32 cellular contexts compared by ENCODE assay signal in genomic region chr1:117244971-117245370, GRCh38. TPM values are rescaled to one million over a fixed set of nuclear protein-coding genes. Genes with fewer than 3 reads are reported as not detected.
"Had no signal": no experiment of that assay in that cellular context is flagged by ENCODE, and none has a peak within 500 bp of the region (broad histone marks: within the 10 kb centered on the region; RNA-seq: fewer than 3 reads in every experiment).

No MANE protein-coding gene starts in this region.

- H3K4me1 Mint-ChIP-seq: activated CD4-positive, alpha-beta memory T cell treated with anti-CD3 and anti-CD28 coated beads, Interleukin-2, amount 10 ng/mL, durations not matched to agents 7 days and 5 days; activated CD8-positive, alpha-beta memory T cell treated with anti-CD3 and anti-CD28 coated beads, Interleukin-2, amount 10 ng/mL, durations not matched to agents 7 days and 5 days; activated naive CD8-positive, alpha-beta T cell treated with anti-CD3 and anti-CD28 coated beads for 36 hours had no signal

- ATAC-seq: activated CD8-positive, alpha-beta memory T cell treated with anti-CD3 and anti-CD28 coated beads, Interleukin-2, amount 10 ng/mL, durations not matched to agents 7 days and 5 days; WTC11 had no signal

- H3K9me3 Mint-ChIP-seq: activated CD4-positive, alpha-beta memory T cell treated with anti-CD3 and anti-CD28 coated beads, Interleukin-2, amount 10 ng/mL, durations not matched to agents 7 days and 5 days; activated naive CD8-positive, alpha-beta T cell treated with anti-CD3 and anti-CD28 coated beads for 36 hours; T-helper 1 cell treated with Interleukin-12 subunit alpha and Interleukin-12 subunit beta and Interleukin-4 antibody, amounts not matched to agents 30 μg/mL and 1 μg/mL, for 36 hours; T-helper 2 cell treated with Interferon-gamma antibody and Interleukin-4, amounts not matched to agents 5 μg/mL and 100 μg/mL, for 36 hours had no signal

- H3K4me3 Mint-ChIP-seq: activated CD4-positive, alpha-beta memory T cell treated with anti-CD3 and anti-CD28 coated beads, Interleukin-2, amount 10 ng/mL, durations not matched to agents 7 days and 5 days; activated CD8-positive, alpha-beta memory T cell treated with anti-CD3 and anti-CD28 coated beads, Interleukin-2, amount 10 ng/mL, durations not matched to agents 7 days and 5 days; activated naive CD8-positive, alpha-beta T cell treated with anti-CD3 and anti-CD28 coated beads for 36 hours; T-helper 1 cell treated with Interleukin-12 subunit alpha and Interleukin-12 subunit beta and Interleukin-4 antibody, amounts not matched to agents 30 μg/mL and 1 μg/mL, for 36 hours; T-helper 2 cell treated with Interferon-gamma antibody and Interleukin-4, amounts not matched to agents 5 μg/mL and 100 μg/mL, for 36 hours; WTC11 had no signal

- H3K27ac Mint-ChIP-seq: activated CD4-positive, alpha-beta memory T cell treated with anti-CD3 and anti-CD28 coated beads, Interleukin-2, amount 10 ng/mL, durations not matched to agents 7 days and 5 days; activated CD8-positive, alpha-beta memory T cell treated with anti-CD3 and anti-CD28 coated beads, Interleukin-2, amount 10 ng/mL, durations not matched to agents 7 days and 5 days; activated naive CD8-positive, alpha-beta T cell treated with anti-CD3 and anti-CD28 coated beads for 36 hours; T-helper 1 cell treated with Interleukin-12 subunit alpha and Interleukin-12 subunit beta and Interleukin-4 antibody, amounts not matched to agents 30 μg/mL and 1 μg/mL, for 36 hours; T-helper 2 cell treated with Interferon-gamma antibody and Interleukin-4, amounts not matched to agents 5 μg/mL and 100 μg/mL, for 36 hours; WTC11 had no signal

- H3K36me3 Mint-ChIP-seq: activated CD8-positive, alpha-beta memory T cell treated with anti-CD3 and anti-CD28 coated beads, Interleukin-2, amount 10 ng/mL, durations not matched to agents 7 days and 5 days; activated naive CD8-positive, alpha-beta T cell treated with anti-CD3 and anti-CD28 coated beads for 36 hours; WTC11 had no signal

- DNase-seq: activated CD4-positive, alpha-beta memory T cell treated with anti-CD3 and anti-CD28 coated beads, Interleukin-2, amount 10 ng/mL, durations not matched to agents 7 days and 5 days; activated CD4-positive, alpha-beta T cell treated with anti-CD3 and anti-CD28 coated beads for 4 hours; activated CD4-positive, CD25-positive, alpha-beta regulatory T cell treated with anti-CD3 and anti-CD28 coated beads, Interleukin-2, amount 50 U/mL, for 72 hours; activated CD8-positive, alpha-beta memory T cell treated with anti-CD3 and anti-CD28 coated beads for 24 hours; activated CD8-positive, alpha-beta memory T cell treated with anti-CD3 and anti-CD28 coated beads, Interleukin-2, amount 10 ng/mL, durations not matched to agents 7 days and 5 days; activated CD8-positive, alpha-beta memory T cell treated with anti-CD3 and anti-CD28 coated beads, Interleukin-2, amount 50 U/mL, for 48 hours; activated effector memory CD4-positive, alpha-beta T cell treated with anti-CD3 and anti-CD28 coated beads, Interleukin-2, amount 50 U/mL, for 16 hours; activated naive CD4-positive, alpha-beta T cell; activated naive CD4-positive, alpha-beta T cell treated with anti-CD3 and anti-CD28 coated beads, Interleukin-2, amount 50 U/mL, for 16 hours; activated naive CD8-positive, alpha-beta T cell treated with anti-CD3 and anti-CD28 coated beads for 36 hours; activated T-cell treated with anti-CD3 and anti-CD28 coated beads, Interleukin-2, amount 50 U/mL, for 48 hours; amygdala; Kasumi-1; KG1; MG63; NCI-H1048; NCI-H1436; NCI-H1694; NCI-H1930; NCI-H2081 treated with DMSO at 0.1 percent for 48 hours; NCI-H226; NCI-H524 treated with DMSO at 0.1 percent for 48 hours; OCI-M1; SHP77; SK-N-SH had no signal

RNA-seq across cellular contexts. Expression of gene VTCN1, which starts 34.2 kb away (rescaled TPM):
- total RNA-seq: activated CD4-positive, alpha-beta memory T cell treated with anti-CD3 and anti-CD28 coated beads, Interleukin-2, amount 10 ng/mL, durations not matched to agents 7 days and 5 days; activated CD8-positive, alpha-beta memory T cell treated with anti-CD3 and anti-CD28 coated beads, Interleukin-2, amount 10 ng/mL, durations not matched to agents 7 days and 5 days; activated naive CD8-positive, alpha-beta T cell treated with anti-CD3 and anti-CD28 coated beads for 36 hours; ascending aorta; cardiac septum; NCI-H460; SJSA1; WTC11 had no signal
